ENCODE assay signal across 8 cellular contexts in the genomic region with DNA sequence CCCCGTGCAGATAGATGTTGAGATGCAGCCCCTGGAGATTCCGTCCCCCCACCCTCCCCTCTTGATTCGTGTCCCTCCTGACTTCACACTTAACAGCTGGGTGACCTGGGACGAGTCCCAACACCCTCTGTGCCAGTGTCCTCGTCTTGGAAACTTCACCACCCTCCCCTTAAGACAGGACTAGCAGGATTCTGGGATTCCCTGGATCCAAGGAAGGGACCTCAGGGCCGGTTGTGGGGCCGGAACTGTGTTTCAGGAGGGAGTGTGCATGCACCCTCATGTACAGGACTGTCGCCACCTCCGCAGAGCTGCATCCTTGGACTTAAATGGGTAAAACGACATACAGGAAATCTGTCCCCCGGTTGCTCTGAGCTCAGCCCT. TPM values are rescaled to one million over a fixed set of nuclear protein-coding genes. Genes with fewer than 3 reads are reported as not detected.
A peak's percentile ranks its signal among the peaks of the same experiment; 100 is the strongest.
DNase-seq lines count a peak whose midpoint lies in the region; ATAC-seq and TF ChIP-seq lines count a peak whose summit lies in the region.

No MANE protein-coding gene starts in this region.

- H3K9me3 ChIP-seq in heart right ventricle, result no peaks in the 10 kb centered on the region
- H3K9me3 ChIP-seq in esophagus (ENCODE audit: control insufficient read depth in 2 of 2, insufficient read depth in 1 of 2, low read depth in 1 of 2, low read length in 1 of 2), result no peaks in the 10 kb centered on the region
- H3K9me3 ChIP-seq in parathyroid adenoma (ENCODE audit: control insufficient read depth, low read length), result no peaks in the 10 kb centered on the region

- ATAC-seq in heart right ventricle (no peak), left cardiac atrium (no peak), activated B cell treated with CpG ODN at 0.5 μM for 24 hours (ENCODE audit: low read depth) (no peak)

- H3K4me1 Mint-ChIP-seq in activated B cell treated with CpG ODN at 0.5 μM for 24 hours, result peaks cover 81% of the 10 kb centered on the region

- H3K27me3 Mint-ChIP-seq in activated B cell treated with CpG ODN at 0.5 μM for 24 hours, result no peaks in the 10 kb centered on the region

- H3K4me1 ChIP-seq in heart right ventricle (peaks cover 6 to 74% (median 54%) of the 10 kb centered on the region in 9 donors), esophagus (ENCODE audit: control insufficient read depth in 2 of 2, insufficient read depth in 2 of 2, low read length in 1 of 2) (peaks cover 7 to 17% of the 10 kb centered on the region in 2 donors), parathyroid adenoma (peaks cover 3% of the 10 kb centered on the region)

- H3K4me3 ChIP-seq in heart right ventricle (peak overlapping the region; percentile 43 to 88 (median 71)), esophagus (ENCODE audit: low read depth in 1 of 2, low read length in 2 of 2) (peak overlapping the region; percentile 90 to 94), parathyroid adenoma (ENCODE audit: low read depth, low read length) (peak overlapping the region; percentile 73)

- TF ChIP-seq CTCF in heart right ventricle (IDR thresholded peaks at IDR 0.05) (no peak), activated B cell treated with CpG ODN at 0.5 μM for 24 hours (IDR thresholded peaks at IDR 0.05) (no peak), parathyroid adenoma (IDR thresholded peaks at IDR 0.05) (no peak)

- 3% methylated on average over 11 of the region's 11 CpGs for whole genome bisulfite sequencing in heart right ventricle, 2 donors
- WGBS in esophagus, 2 donors, result 2 to 3% methylated on average over 11 of the region's 11 CpGs

- H3K27me3 ChIP-seq in heart right ventricle, result no peaks in the 10 kb centered on the region
- H3K27me3 ChIP-seq in esophagus (ENCODE audit: control insufficient read depth in 1 of 2, insufficient read depth in 2 of 2, low read length in 2 of 2), result no peaks in the 10 kb centered on the region
- no peaks in the 10 kb centered on the region for H3K27me3 ChIP-seq in parathyroid adenoma (ENCODE audit: control insufficient read depth, insufficient read depth, low read length)

- peak overlapping the region; percentile 98 for H3K4me3 Mint-ChIP-seq in activated B cell treated with CpG ODN at 0.5 μM for 24 hours

- DNase-seq in heart right ventricle (no peak), left cardiac atrium (no peak), activated B cell treated with CpG ODN at 0.5 μM for 24 hours (no peak), HUDEP-2 (lab: John Stamatoyannopoulos, UW; ENCODE audit: unreplicated experiment in 76 of 76) (no peak), SK-N-DZ (ENCODE audit: low spot score) (no peak), hippocampal formation (lab: John Stamatoyannopoulos, UW) (no peak)

- H3K27ac Mint-ChIP-seq in activated B cell treated with CpG ODN at 0.5 μM for 24 hours, result peak overlapping the region; percentile 94

- peaks cover 0 to 17% (median 0%) of the 10 kb centered on the region in 9 donors for H3K36me3 ChIP-seq in heart right ventricle
- no peaks in the 10 kb centered on the region for H3K36me3 ChIP-seq in esophagus (ENCODE audit: control insufficient read depth in 2 of 2, insufficient read depth in 2 of 2, low read length in 1 of 2)
- no peaks in the 10 kb centered on the region for H3K36me3 ChIP-seq in parathyroid adenoma (ENCODE audit: control insufficient read depth, insufficient read depth, low read length)

- no peak overlapping the region for H3K9ac ChIP-seq in parathyroid adenoma

- H3K36me3 Mint-ChIP-seq in activated B cell treated with CpG ODN at 0.5 μM for 24 hours (ENCODE audit: low read depth), result peaks cover 28% of the 10 kb centered on the region

- H3K27ac ChIP-seq in heart right ventricle (peak overlapping the region in 9 of 10 donors; percentile 59 to 91 (median 81)), esophagus (ENCODE audit: low read depth in 2 of 2, low read length in 1 of 2) (peak overlapping the region; percentile 85 to 96), parathyroid adenoma (peak overlapping the region; percentile 48)

- CTCF ChIA-PET in activated B cell treated with CpG ODN at 0.5 μM for 24 hours (lab: Charles Lee), result interaction anchor here (0.9 to 2.1 kb wide), 4 partner anchors 49 to 191 kb away, joined by 3 to 5 read pairs (median 4); no protein-coding TSS in a partner anchor

- H3K79me2 ChIP-seq in parathyroid adenoma, result peaks cover 20% of the 10 kb centered on the region

- H3K9me3 Mint-ChIP-seq in activated B cell treated with CpG ODN at 0.5 μM for 24 hours, result no peaks in the 10 kb centered on the region

- POLR2A ChIA-PET in activated B cell treated with CpG ODN at 0.5 μM for 24 hours (lab: Charles Lee), result interaction anchor here (0.6 to 2.4 kb wide), 18 partner anchors 9 to 378 kb away, joined by 3 to 17 read pairs (median 4); partner anchors contain the start of genes ANKLE1, BABAM1, OCEL1 and USE1

- peak overlapping the region; percentile 82 for H3K4me2 ChIP-seq in parathyroid adenoma (ENCODE audit: low read length)

- intact Hi-C loops in heart right ventricle (cut with DNase I) (loop anchor here in 6 of 10 donors (2.0 to 10.0 kb wide), 6 partner anchors 51 to 1218 kb away; partner anchors contain the start of gene OCEL1 (in 3 of the 6)), left cardiac atrium (cut with DNase I) (loop anchor here in 1 of 2 donors (5.0 kb wide), 2 partner anchors 61 to 141 kb away; partner anchors contain the start of gene USE1), activated B cell treated with CpG ODN at 0.5 μM for 24 hours (cut with micrococcal nuclease) (loop anchor here (5.0 kb wide), 1 partner anchor 316 kb away; the partner anchor contains the start of gene CCDC194)

- H2AFZ ChIP-seq in parathyroid adenoma, result peak overlapping the region; percentile 95

RNA-seq across cellular contexts. Expression of gene MYO9B, which starts 1.0 kb away (rescaled TPM):
- total RNA-seq in heart right ventricle (10 to 100 TPM; 19.9 to 55.0 (median 27.5) TPM), left cardiac atrium (10 to 100 TPM; 32.5 to 44.6 TPM), activated B cell treated with CpG ODN at 0.5 μM for 24 hours (217 and 239 TPM in 2 replicates)
- polyA plus RNA-seq in heart right ventricle (10 to 100 TPM; 27.9 to 55.2 TPM), esophagus (10 to 100 TPM; 24.2 to 41.2 TPM)
- 10.0 and 11.0 TPM in 2 replicates for polyA plus RNA-seq in SK-N-DZ (2014; cell fraction: cytosol; rRNA removed)
- 47.4 and 83.5 TPM in 2 replicates for polyA plus RNA-seq in SK-N-DZ (2014; cell fraction: nucleus; rRNA removed)

RNA-seq across cellular contexts. Expression of gene HAUS8, which starts 1.3 kb away (rescaled TPM):
- total RNA-seq in heart right ventricle (1 to 10 TPM; 2.0 to 9.1 (median 4.7) TPM), left cardiac atrium (1 to 10 TPM; 3.9 to 5.0 TPM), activated B cell treated with CpG ODN at 0.5 μM for 24 hours (15.8 and 17.8 TPM in 2 replicates)
- polyA plus RNA-seq in heart right ventricle (10 to 100 TPM in 1 of 2 donors, 1 to 10 TPM in 1; 4.4 to 10.2 TPM), esophagus (1 to 10 TPM; 7.8 to 9.3 TPM)
- 17.4 and 18.5 TPM in 2 replicates for polyA plus RNA-seq in SK-N-DZ (2014; cell fraction: cytosol; rRNA removed)
- 21.2 and 26.6 TPM in 2 replicates for polyA plus RNA-seq in SK-N-DZ (2014; cell fraction: nucleus; rRNA removed)

RNA-seq across cellular contexts. Expression of gene CPAMD8, which starts 49.9 kb away (rescaled TPM):
- total RNA-seq in heart right ventricle (10 to 100 TPM in 6 of 10 donors, 1 to 10 TPM in 4; 4.8 to 30.4 (median 10.5) TPM), left cardiac atrium (10 to 100 TPM in 1 of 2 donors, 1 to 10 TPM in 1; 8.9 to 11.3 TPM), activated B cell treated with CpG ODN at 0.5 μM for 24 hours (1.7 and 1.8 TPM in 2 replicates)
- polyA plus RNA-seq in heart right ventricle (10 to 100 TPM; 11.0 to 77.9 TPM), esophagus (1 to 10 TPM; 1.0 to 1.9 TPM)
- polyA plus RNA-seq in SK-N-DZ (2014; cell fraction: cytosol; rRNA removed), result 0.96 and 1.0 TPM in 2 replicates
- 0.84 and 2.3 TPM in 2 replicates for polyA plus RNA-seq in SK-N-DZ (2014; cell fraction: nucleus; rRNA removed)
